Comparison of ENCODE assay signal across 33 cellular contexts in the genomic region with DNA sequence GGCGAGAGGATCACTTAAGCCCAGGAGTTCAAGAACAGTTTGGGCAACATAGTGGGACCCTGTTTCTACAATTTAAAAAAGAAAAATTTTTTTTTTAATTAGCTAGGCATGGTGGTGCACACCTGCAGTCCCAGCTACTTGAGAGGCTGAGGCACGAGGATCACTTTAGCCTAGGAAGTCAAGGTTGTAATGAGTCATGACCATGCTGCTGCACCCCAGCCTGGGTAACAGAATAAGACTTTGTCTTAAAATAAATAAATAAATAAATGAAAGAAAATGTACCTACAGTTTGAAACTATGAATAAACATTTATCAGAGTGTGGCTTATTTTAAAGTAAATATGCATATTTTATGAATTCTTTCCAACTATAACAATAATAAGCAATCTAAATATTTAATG. TPM values are rescaled to one million over a fixed set of nuclear protein-coding genes. Genes with fewer than 3 reads are reported as not detected.
DNase-seq lines count a peak whose midpoint lies in the region; ATAC-seq and TF ChIP-seq lines count a peak whose summit lies in the region.
"Had no signal": no experiment of that assay in that cellular context is flagged by ENCODE, and none has a peak within 500 bp of the region (broad histone marks: within the 10 kb centered on the region; RNA-seq: fewer than 3 reads in every experiment).

No MANE protein-coding gene starts in this region.

- BruUV-seq in IMR-90 (replicated peaks; lab: Mats Ljungman, UMichigan): no TSS peak

- no peak overlapping the region for H2AFZ ChIP-seq in IMR-90 (replicated peaks; ENCODE audit: low read length, poor library complexity)

- in situ Hi-C loops in IMR-90 (cut with MboI; ENCODE audit: low sequenced_read_pairs): no loop called here

- no peak overlapping the region for H2AK9ac ChIP-seq in IMR-90 (replicated peaks; ENCODE audit: low read depth, low read length, poor library complexity)

- TF ChIP-seq POLR2A in IMR-90 (IDR thresholded peaks at IDR 0.05; ENCODE audit: low read depth, low read length) (no peak), GM18505 (IDR thresholded peaks at IDR 0.05; ENCODE audit: borderline replicate concordance, extremely low read depth, insufficient read depth, insufficient read length) (no peak)

- H3K4me1 ChIP-seq in IMR-90 (ENCODE audit: control insufficient read depth, insufficient read depth, low read length): peaks cover 1% of the 10 kb centered on the region
- H3K4me1 ChIP-seq: A549; BE2C; BLaER1; BLaER1 treated with 17β-estradiol and CSF1 and Interleukin-3, amounts not matched to agents 10 nM and 100 nM; Caco-2 had no signal

- TF ChIP-seq RAD21 in IMR-90 (IDR thresholded peaks at IDR 0.05; ENCODE audit: low read length): no peak

- H3K9me3 ChIP-seq in AG04450 (ENCODE audit: control insufficient read depth, insufficient read depth, low read length): no peaks in the 10 kb centered on the region; the same call in 1 of the 2 replicates
- H3K9me3 ChIP-seq in IMR-90 (ENCODE audit: control insufficient read depth, insufficient read depth, low read length): peaks cover 2% of the 10 kb centered on the region; the same call in 1 of the 2 replicates
- H3K9me3 ChIP-seq: A549; BE2C; BLaER1; BLaER1 treated with 17β-estradiol and CSF1 and Interleukin-3, amounts not matched to agents 10 nM and 100 nM; Caco-2 had no signal

- no peak overlapping the region for H4K8ac ChIP-seq in IMR-90 (ENCODE audit: low read depth in 2 of 2, low read length in 2 of 2)

- H3K23ac ChIP-seq in IMR-90 (ENCODE audit: low read depth, low read length): no peak overlapping the region

- intact Hi-C loops in IMR-90 (cut with micrococcal nuclease): no loop called here

- DNase-seq in AG04450 (ENCODE audit: low read depth, low spot score): peak; percentile 18
- DNase-seq in IMR-90: peak; percentile 53
- DNase-seq: 8988T; ACHN; AML-193; BE2C; C1 segment of cervical spinal cord; Caco-2; Calu3; CD4-positive, alpha-beta memory T cell; CD4-positive, alpha-beta T cell; CD4-positive, CD25-positive, alpha-beta regulatory T cell; CD8-positive, alpha-beta memory T cell; CD8-positive, alpha-beta T cell; COR-L47; DMS 273 treated with DMSO at 0.1 percent for 48 hours; DMS153; DMS53; DMS79; DMS79 treated with DMSO at 0.1 percent for 48 hours; DND-41; EL had no signal

- H3K27me3 ChIP-seq in AG04450 (ENCODE audit: control insufficient read depth, insufficient read depth, low read length) (no peaks in the 10 kb centered on the region), IMR-90 (ENCODE audit: control insufficient read depth, insufficient read depth, low read length) (no peaks in the 10 kb centered on the region)
- H3K27me3 ChIP-seq: BE2C; BLaER1; BLaER1 treated with 17β-estradiol and CSF1 and Interleukin-3, amounts not matched to agents 10 nM and 100 nM had no signal

- no peak overlapping the region for H2BK15ac ChIP-seq in IMR-90 (ENCODE audit: low read depth, low read length)

- no peaks in the 10 kb centered on the region for H4K20me1 ChIP-seq in IMR-90 (ENCODE audit: insufficient read depth, low read length)
- H4K20me1 ChIP-seq: BLaER1; BLaER1 treated with 17β-estradiol and CSF1 and Interleukin-3, amounts not matched to agents 10 nM and 100 nM had no signal

- no peak overlapping the region for H3K4ac ChIP-seq in IMR-90 (ENCODE audit: low read depth, low read length)

- no peak for TF ChIP-seq CTCF in AG04450 (IDR thresholded peaks at IDR 0.05; ENCODE audit: low read depth, low read length)
- TF ChIP-seq CTCF in IMR-90 (conservative IDR thresholded peaks at IDR 0.05; ENCODE audit: low read depth, low read length): no peak

- H3K27ac ChIP-seq in AG04450 (ENCODE audit: low read depth, low read length) (no peak overlapping the region), IMR-90 (ENCODE audit: insufficient read depth, low read length) (peak overlapping the region; percentile 35; the same call in 1 of the 2 replicates)
- H3K27ac ChIP-seq: 22Rv1; A549; BLaER1; BLaER1 treated with 17β-estradiol and CSF1 and Interleukin-3, amounts not matched to agents 10 nM and 100 nM; C4-2B had no signal

- no peak overlapping the region for H3K14ac ChIP-seq in IMR-90 (replicated peaks; ENCODE audit: low read depth, low read length)

- H3K4me3 ChIP-seq in AG04450 (ENCODE audit: low read depth, low read length) (no peak overlapping the region), IMR-90 (ENCODE audit: insufficient read depth, low read depth, low read length) (no peak overlapping the region)
- H3K4me3 ChIP-seq: A549; BLaER1; BLaER1 treated with 17β-estradiol and CSF1 and Interleukin-3, amounts not matched to agents 10 nM and 100 nM had no signal

- H2BK20ac ChIP-seq in IMR-90 (ENCODE audit: low read depth, low read length): no peak overlapping the region

- H2BK120ac ChIP-seq in IMR-90 (ENCODE audit: low read depth, low read length): no peak overlapping the region

- no peak overlapping the region for H2BK5ac ChIP-seq in IMR-90 (ENCODE audit: low read depth, low read length, poor library complexity, severe bottlenecking)

- H3K36me3 ChIP-seq in IMR-90 (ENCODE audit: control insufficient read depth, insufficient read depth, low read length): no peaks in the 10 kb centered on the region
- H3K36me3 ChIP-seq: BE2C; BLaER1; BLaER1 treated with 17β-estradiol and CSF1 and Interleukin-3, amounts not matched to agents 10 nM and 100 nM had no signal

- no peak overlapping the region for H2AK5ac ChIP-seq in IMR-90 (ENCODE audit: low read depth, low read length)

- H3K79me1 ChIP-seq in IMR-90 (ENCODE audit: low read depth in 1 of 2, low read length in 2 of 2): no peaks in the 10 kb centered on the region

- H3K18ac ChIP-seq in IMR-90 (ENCODE audit: low read depth, low read length): no peak overlapping the region

- H3K4me2 ChIP-seq in IMR-90 (ENCODE audit: low read depth, low read length): no peak overlapping the region
- H3K4me2 ChIP-seq: A549; BLaER1; BLaER1 treated with 17β-estradiol and CSF1 and Interleukin-3, amounts not matched to agents 10 nM and 100 nM had no signal

- H4K5ac ChIP-seq in IMR-90 (ENCODE audit: low read depth, low read length): no peak overlapping the region

- POLR2A ChIA-PET in AG04450 (lab: Yijun Ruan, JAX) (no interaction called here), IMR-90 (lab: Charles Lee; ENCODE audit: unreplicated experiment) (no interaction called here)

- dilution Hi-C loops in IMR-90 (cut with HindIII; ENCODE audit: low sequenced_read_pairs, unreplicated experiment): no loop called here

- H4K91ac ChIP-seq in IMR-90 (ENCODE audit: insufficient read depth, low read depth, low read length): no peak overlapping the region

- ATAC-seq in IMR-90 (ENCODE audit: low read depth) (peak; percentile 72), GM18505 (IDR thresholded peaks at IDR 0.05; ENCODE audit: unreplicated experiment) (no peak)
- no peak for ATAC-seq in activated CD4-positive, CD25-positive, alpha-beta regulatory T cell treated with anti-CD3 and anti-CD28 coated beads, Interleukin-2, amount 50 U/mL, for 24 hours
- ATAC-seq: A549; CD8-positive, alpha-beta T cell had no signal

- H3K9me1 ChIP-seq in IMR-90 (ENCODE audit: insufficient read depth, low read length): no peaks in the 10 kb centered on the region

- H3K56ac ChIP-seq in IMR-90 (ENCODE audit: extremely low read depth, insufficient read depth, low read length): no peak overlapping the region

- no peak overlapping the region for H3K9ac ChIP-seq in IMR-90 (ENCODE audit: low read depth, low read length)
- H3K9ac ChIP-seq: BLaER1; BLaER1 treated with 17β-estradiol and CSF1 and Interleukin-3, amounts not matched to agents 10 nM and 100 nM had no signal

- CTCF ChIA-PET in AG04450 (lab: Charles Lee): interaction anchor here (0.7 kb wide), 1 partner anchor 743 kb away, joined by 3 read pairs; no protein-coding TSS in a partner anchor
- CTCF ChIA-PET in IMR-90 (lab: Yijun Ruan, JAX): no interaction called here

- WGBS in IMR-90 (ENCODE audit: extremely low coverage in 2 of 2, insufficient read length in 1 of 2), 2 experiments: no CpG with 5 or more reads among the region's 2 CpGs

TF ChIP-seq in IMR-90, 13 proteins besides CTCF, POLR2A, EP300 and RAD21 (continues in another document):
- TF ChIP-seq BHLHE40 (IDR thresholded peaks at IDR 0.05; ENCODE audit: low read depth, low read length): no peak
- no peak for TF ChIP-seq MAZ (IDR thresholded peaks at IDR 0.05; ENCODE audit: borderline replicate concordance, low read depth, low read length)
- TF ChIP-seq, protein P1, sequence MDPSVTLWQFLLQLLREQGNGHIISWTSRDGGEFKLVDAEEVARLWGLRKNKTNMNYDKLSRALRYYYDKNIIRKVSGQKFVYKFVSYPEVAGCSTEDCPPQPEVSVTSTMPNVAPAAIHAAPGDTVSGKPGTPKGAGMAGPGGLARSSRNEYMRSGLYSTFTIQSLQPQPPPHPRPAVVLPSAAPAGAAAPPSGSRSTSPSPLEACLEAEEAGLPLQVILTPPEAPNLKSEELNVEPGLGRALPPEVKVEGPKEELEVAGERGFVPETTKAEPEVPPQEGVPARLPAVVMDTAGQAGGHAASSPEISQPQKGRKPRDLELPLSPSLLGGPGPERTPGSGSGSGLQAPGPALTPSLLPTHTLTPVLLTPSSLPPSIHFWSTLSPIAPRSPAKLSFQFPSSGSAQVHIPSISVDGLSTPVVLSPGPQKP (IDR thresholded peaks at IDR 0.05; ENCODE audit: borderline replicate concordance, low read depth, low read length): no peak
- no peak for TF ChIP-seq SMC3 (IDR thresholded peaks at IDR 0.05; ENCODE audit: low read depth, low read length)
- no peak for TF ChIP-seq FOS (IDR thresholded peaks at IDR 0.05; ENCODE audit: low read depth, low read length)
- TF ChIP-seq CEBPB (IDR thresholded peaks at IDR 0.05; ENCODE audit: low read depth, low read length): no peak
- no peak for TF ChIP-seq RCOR1 (IDR thresholded peaks at IDR 0.05; ENCODE audit: insufficient replicate concordance, low read length)
- TF ChIP-seq RFX5 (IDR thresholded peaks at IDR 0.05; ENCODE audit: low read depth, low read length): no peak
- no peak for TF ChIP-seq MAFK (IDR thresholded peaks at IDR 0.05; ENCODE audit: low read depth, low read length)
- no peak for TF ChIP-seq NFE2L2 (IDR thresholded peaks at IDR 0.05; ENCODE audit: low read depth, low read length)
- TF ChIP-seq MXI1 (IDR thresholded peaks at IDR 0.05; ENCODE audit: borderline replicate concordance, low read depth, low read length): no peak

RNA-seq across cellular contexts. Expression of a gene that starts 16.7 kb away (rescaled TPM):
- 3.2 and 4.3 TPM in 2 replicates for polyA plus RNA-seq in AG04450 (2011; rRNA removed)
- 2.6 and 3.0 TPM in 2 replicates for polyA minus RNA-seq in AG04450 (2011; rRNA and poly(A)+ RNA removed)
- total RNA-seq in IMR-90 (2012; rRNA removed): 0.83 and 0.90 TPM in 2 replicates
- 0.24 and 0.26 TPM in 2 replicates for polyA plus RNA-seq in IMR-90 (2012; rRNA removed)
- 0.04 and 0.12 TPM in 2 replicates for polyA plus RNA-seq in IMR-90 (2012; cell fraction: cytosol; rRNA removed)
- polyA plus RNA-seq in IMR-90 (2012; cell fraction: nucleus; rRNA removed; ENCODE audit: low replicate concordance): 0.05 and 0.34 TPM in 2 replicates
- total RNA-seq: A172; B cell; Caco-2; CD4-positive, alpha-beta memory T cell; CD4-positive, alpha-beta T cell; CD4-positive, CD25-positive, alpha-beta regulatory T cell; CD8-positive, alpha-beta memory T cell; CD8-positive, alpha-beta T cell; Daoy had no signal
- polyA plus RNA-seq: CD14-positive monocyte; CD4-positive, alpha-beta memory T cell; CD4-positive, CD25-positive, alpha-beta regulatory T cell; CD8-positive, alpha-beta memory T cell had no signal
